29 cellular contexts compared by ENCODE assay signal in genomic region chrX:21412883-21413282, GRCh38. TPM values are rescaled to one million over a fixed set of nuclear protein-coding genes. Genes with fewer than 3 reads are reported as not detected.
DNase-seq lines count a peak whose midpoint lies in the region; ATAC-seq, FAIRE-seq and TF ChIP-seq lines count a peak whose summit lies in the region.
"Had no signal": no experiment of that assay in that cellular context is flagged by ENCODE, and none has a peak within 500 bp of the region (broad histone marks: within the 10 kb centered on the region; RNA-seq: fewer than 3 reads in every experiment).

No MANE protein-coding gene starts in this region.

- H3K27me3 ChIP-seq in IMR-90 (ENCODE audit: control insufficient read depth, insufficient read depth, low read length): no peaks in the 10 kb centered on the region
- H3K27me3 ChIP-seq in bronchial epithelial cell (ENCODE audit: control insufficient read depth, insufficient read depth, low read length): no peaks in the 10 kb centered on the region
- H3K27me3 ChIP-seq: colonic mucosa, neural progenitor cell, transverse colon had no signal

- no peak overlapping the region for H2BK15ac ChIP-seq in IMR-90 (ENCODE audit: low read depth, low read length)

- no peak overlapping the region for H4K8ac ChIP-seq in IMR-90 (ENCODE audit: low read depth in 2 of 2, low read length in 2 of 2)

- H3K79me1 ChIP-seq in IMR-90 (ENCODE audit: low read depth in 1 of 2, low read length in 2 of 2): no peaks in the 10 kb centered on the region

- ATAC-seq in IMR-90 (ENCODE audit: low read depth) (no peak; the same call in 1 of the 2 replicates), HG02798 (IDR thresholded peaks at IDR 0.05; ENCODE audit: poor library complexity, unreplicated experiment) (no peak)
- ATAC-seq: lower lobe of right lung, Panc1, sciatic nerve had no signal

- TF ChIP-seq CTCF in IMR-90 (conservative IDR thresholded peaks at IDR 0.05; ENCODE audit: low read depth, low read length) (no peak), bronchial epithelial cell (IDR thresholded peaks at IDR 0.05; ENCODE audit: insufficient read depth, low read length, severe bottlenecking) (no peak)

- in situ Hi-C loops in IMR-90 (cut with MboI; ENCODE audit: low sequenced_read_pairs): no loop called here

- no peak overlapping the region for H4K5ac ChIP-seq in IMR-90 (ENCODE audit: low read depth, low read length)

- no peaks in the 10 kb centered on the region for H3K9me3 ChIP-seq in IMR-90 (ENCODE audit: control insufficient read depth, insufficient read depth, low read length)
- H3K9me3 ChIP-seq: colonic mucosa, lower lobe of right lung, transverse colon had no signal

- no peak overlapping the region for H2BK20ac ChIP-seq in IMR-90 (ENCODE audit: low read depth, low read length)

- no peak overlapping the region for H3K18ac ChIP-seq in IMR-90 (ENCODE audit: low read depth, low read length)

- H3K9me1 ChIP-seq in IMR-90 (ENCODE audit: insufficient read depth, low read length): no peaks in the 10 kb centered on the region

- no peak overlapping the region for H2AK5ac ChIP-seq in IMR-90 (ENCODE audit: low read depth, low read length)

- FAIRE-seq in bronchial epithelial cell (lab: Jason Lieb, UNC): no peak
- FAIRE-seq: endometrium, GM12892, islet of Langerhans had no signal

- no peak overlapping the region for H3K9ac ChIP-seq in IMR-90 (ENCODE audit: low read depth, low read length)
- H3K9ac ChIP-seq: neural progenitor cell had no signal

- POLR2A ChIA-PET in IMR-90 (lab: Charles Lee; ENCODE audit: unreplicated experiment): no interaction called here

- no peak overlapping the region for H3K56ac ChIP-seq in IMR-90 (ENCODE audit: extremely low read depth, insufficient read depth, low read length)

- H4K91ac ChIP-seq in IMR-90 (ENCODE audit: insufficient read depth, low read depth, low read length): no peak overlapping the region

- BruUV-seq in IMR-90 (replicated peaks; lab: Mats Ljungman, UMichigan): no TSS peak

- no peak overlapping the region for H2AK9ac ChIP-seq in IMR-90 (replicated peaks; ENCODE audit: low read depth, low read length, poor library complexity)

- WGBS in IMR-90 (ENCODE audit: extremely low coverage in 2 of 2, insufficient read length in 1 of 2), 2 experiments: no CpG with 5 or more reads among the region's 3 CpGs

- no peaks in the 10 kb centered on the region for H3K36me3 ChIP-seq in IMR-90 (ENCODE audit: control insufficient read depth, insufficient read depth, low read length)
- H3K36me3 ChIP-seq in bronchial epithelial cell (ENCODE audit: control insufficient read depth, insufficient read depth, low read length): no peaks in the 10 kb centered on the region
- H3K36me3 ChIP-seq: colonic mucosa, lower lobe of right lung, transverse colon, WERI-Rb-1 had no signal

- no peaks in the 10 kb centered on the region for H4K20me1 ChIP-seq in IMR-90 (ENCODE audit: insufficient read depth, low read length)

- CTCF ChIA-PET in IMR-90 (lab: Yijun Ruan, JAX): no interaction called here

- no peak overlapping the region for H2AFZ ChIP-seq in IMR-90 (replicated peaks; ENCODE audit: low read length, poor library complexity)
- H2AFZ ChIP-seq: neural progenitor cell had no signal

- H3K4me2 ChIP-seq in IMR-90 (ENCODE audit: low read depth, low read length): no peak overlapping the region
- H3K4me2 ChIP-seq: neural progenitor cell had no signal

- TF ChIP-seq RAD21 in IMR-90 (IDR thresholded peaks at IDR 0.05; ENCODE audit: low read length): no peak

- H3K27ac ChIP-seq in IMR-90 (ENCODE audit: insufficient read depth, low read length): no peak overlapping the region
- H3K27ac ChIP-seq: colonic mucosa, lower lobe of right lung, neural progenitor cell, SK-N-MC, transverse colon, WERI-Rb-1 had no signal

- H3K4ac ChIP-seq in IMR-90 (ENCODE audit: low read depth, low read length): no peak overlapping the region

- H2BK120ac ChIP-seq in IMR-90 (ENCODE audit: low read depth, low read length): no peak overlapping the region

- H3K4me1 ChIP-seq in IMR-90 (ENCODE audit: control insufficient read depth, insufficient read depth, low read length): no peaks in the 10 kb centered on the region
- H3K4me1 ChIP-seq: colonic mucosa, lower lobe of right lung, neural progenitor cell, transverse colon had no signal

- peak; percentile 13 for DNase-seq in Daoy (ENCODE audit: low read depth)
- peak; percentile 56 for DNase-seq in IMR-90
- peak; percentile 43 for DNase-seq in bronchial epithelial cell (ENCODE audit: low read depth)
- peak; percentile 42 for DNase-seq in kidney tubule cell (ENCODE audit: low spot score)
- no peak for DNase-seq in NCI-H524 (lab: John Stamatoyannopoulos, UW)
- DNase-seq in activated naive CD4-positive, alpha-beta T cell (lab: John Stamatoyannopoulos, UW): no peak
- DNase-seq in activated gamma-delta T cell treated with Interleukin-2 at 50 U/mL for 16 hours: no peak
- DNase-seq: activated CD4-positive, alpha-beta T cell treated with anti-CD3 and anti-CD28 coated beads, Interleukin-2, amount 50 U/mL, for 1 hour; CD4-positive, CD25-positive, alpha-beta regulatory T cell; colonic mucosa; hippocampal formation; lower lobe of right lung; NCI-H1417; NCI-H2081 treated with DMSO at 0.1 percent for 48 hours; NCI-H446; NK-92 treated with Interleukin-12 subunit alpha and Interleukin-12 subunit beta, amount 100 ng/mL, for 24 hours; stimulated activated CD8-positive, alpha-beta memory T cell treated with anti-CD3 and anti-CD28 coated beads, Interleukin-4, amount 100 ng/mL, for 48 hours; T-helper 2 cell; transverse colon; WERI-Rb-1 had no signal

- no peak overlapping the region for H2BK5ac ChIP-seq in IMR-90 (ENCODE audit: low read depth, low read length, poor library complexity, severe bottlenecking)

- no peak overlapping the region for H3K23ac ChIP-seq in IMR-90 (ENCODE audit: low read depth, low read length)

- dilution Hi-C loops in IMR-90 (cut with HindIII; ENCODE audit: low sequenced_read_pairs, unreplicated experiment): no loop called here

- H3K14ac ChIP-seq in IMR-90 (replicated peaks; ENCODE audit: low read depth, low read length): no peak overlapping the region

- intact Hi-C loops in IMR-90 (cut with micrococcal nuclease): no loop called here

- H3K4me3 ChIP-seq in IMR-90 (ENCODE audit: insufficient read depth, low read depth, low read length) (no peak overlapping the region), bronchial epithelial cell (ENCODE audit: low read depth, low read length) (no peak overlapping the region)
- H3K4me3 ChIP-seq: colonic mucosa, lower lobe of right lung, neural progenitor cell, SK-N-MC, transverse colon had no signal

- TF ChIP-seq POLR2A in IMR-90 (IDR thresholded peaks at IDR 0.05; ENCODE audit: low read depth, low read length): no peak

TF ChIP-seq in IMR-90, 13 proteins besides CTCF, POLR2A, EP300 and RAD21:
- TF ChIP-seq ELK1 (IDR thresholded peaks at IDR 0.05; ENCODE audit: borderline replicate concordance, low read depth, low read length) (no peak), CHD1 (IDR thresholded peaks at IDR 0.05; ENCODE audit: low read depth, low read length) (no peak), CEBPB (IDR thresholded peaks at IDR 0.05; ENCODE audit: low read depth, low read length) (no peak), MXI1 (IDR thresholded peaks at IDR 0.05; ENCODE audit: borderline replicate concordance, low read depth, low read length) (no peak), RCOR1 (IDR thresholded peaks at IDR 0.05; ENCODE audit: insufficient replicate concordance, low read length) (no peak), NFE2L2 (IDR thresholded peaks at IDR 0.05; ENCODE audit: low read depth, low read length) (no peak), FOS (IDR thresholded peaks at IDR 0.05; ENCODE audit: low read depth, low read length) (no peak), SMC3 (IDR thresholded peaks at IDR 0.05; ENCODE audit: low read depth, low read length) (no peak), MAFK (IDR thresholded peaks at IDR 0.05; ENCODE audit: low read depth, low read length) (no peak), BHLHE40 (IDR thresholded peaks at IDR 0.05; ENCODE audit: low read depth, low read length) (no peak), RFX5 (IDR thresholded peaks at IDR 0.05; ENCODE audit: low read depth, low read length) (no peak), MAZ (IDR thresholded peaks at IDR 0.05; ENCODE audit: borderline replicate concordance, low read depth, low read length) (no peak)

RNA-seq across cellular contexts. Expression of gene CNKSR2, which starts 38.7 kb away (rescaled TPM):
- total RNA-seq in Daoy (2014; rRNA removed; shearing (Covaris generic)): 7.5 and 8.2 TPM in 2 replicates
- total RNA-seq in IMR-90 (2012; rRNA removed) (0.56 and 0.90 TPM in 2 replicates), bronchial epithelial cell (0.53 TPM in 1 of 2 replicates, not detected in the other)
- polyA plus RNA-seq in IMR-90 (2012; rRNA removed): 0.14 and 0.47 TPM in 2 replicates
- 0.02 and 0.18 TPM in 2 replicates for polyA plus RNA-seq in IMR-90 (2012; cell fraction: cytosol; rRNA removed)
- polyA plus RNA-seq in IMR-90 (2012; cell fraction: nucleus; rRNA removed; ENCODE audit: low replicate concordance): 0.31 and 0.46 TPM in 2 replicates
- total RNA-seq: M059J had no signal

Comparison
In these comparisons a context has a peak if more than half of its experiments do, and no peak if none do; other contexts are left out.
1. DNase-seq: peak in Daoy (single experiment), IMR-90 (single experiment), bronchial epithelial cell (single experiment) and kidney tubule cell (single experiment); none in NCI-H524 (0 of 2), activated naive CD4-positive, alpha-beta T cell (0 of 4) and activated gamma-delta T cell treated with Interleukin-2 at 50 U/mL for 16 hours (single experiment).